In the genomic region with DNA sequence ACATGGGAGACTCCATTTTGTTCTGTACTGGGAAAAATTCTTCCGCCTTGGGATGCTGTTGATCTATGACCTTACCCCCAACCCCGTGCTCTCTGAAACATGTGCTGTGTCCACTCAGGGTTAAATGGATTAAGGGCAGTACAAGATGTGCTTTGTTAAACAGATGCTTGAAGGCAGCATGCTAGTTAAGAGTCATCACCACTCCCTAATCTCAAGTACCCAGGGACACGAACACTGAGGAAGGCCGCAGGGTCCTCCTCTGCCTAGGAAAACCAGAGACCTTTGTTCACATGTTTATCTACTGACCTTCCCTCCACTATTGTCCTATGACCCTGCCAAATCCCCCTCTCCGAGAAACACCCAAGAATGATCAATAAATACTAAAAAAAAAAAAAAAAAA, we compare ENCODE assay signal across 6 cellular contexts. TPM values are rescaled to one million over a fixed set of nuclear protein-coding genes. Genes with fewer than 3 reads are reported as not detected.
DNase-seq lines count a peak whose midpoint lies in the region; ATAC-seq, FAIRE-seq and TF ChIP-seq lines count a peak whose summit lies in the region.
"Not testable (repeated sequence)": the region's sequence is repeated elsewhere in the genome, so short reads cannot be mapped to it uniquely, and the experiment has no call there.

No MANE protein-coding gene starts in this region.

- H3K4me1 ChIP-seq in K562 (replicated peaks in 1 of 2; ENCODE audit: control insufficient read depth in 2 of 2, insufficient read depth in 2 of 2, low read length in 2 of 2) (peaks cover 9 to 24% of the 10 kb centered on the region in 2 experiments; a peak in 4 of 5 replicates), right cardiac atrium (ENCODE audit: control insufficient read depth, insufficient read depth, low read length) (peaks cover 13% of the 10 kb centered on the region), gastrocnemius medialis (peaks cover 34 to 62% of the 10 kb centered on the region in 2 donors)

- WGBS in K562 (ENCODE audit: insufficient coverage, low coverage, missing lambda C conversion rate) = 75% methylated on average over 4 of the region's 5 CpGs
- 71% methylated on average over 5 of the region's 5 CpGs for WGBS in right cardiac atrium

- H2AFZ ChIP-seq in K562 (ENCODE audit: low read depth, low read length) = not testable (repeated sequence)

- DNase-seq in WTC11 (ENCODE audit: low spot score); K562 (ENCODE audit: extremely low read depth in 1 of 4, low spot score in 3 of 4); right cardiac atrium; natural killer cell; gastrocnemius medialis: not testable (repeated sequence)
- peak; percentile 55 for DNase-seq in foreskin melanocyte

- H3K27me3 Mint-ChIP-seq in WTC11 (ENCODE audit: low read depth); natural killer cell (ENCODE audit: low read depth in 2 of 2): not testable (repeated sequence)

- intact Hi-C loops in K562 (cut with micrococcal nuclease); right cardiac atrium (cut with DNase I); natural killer cell (cut with micrococcal nuclease); gastrocnemius medialis (cut with DNase I; ENCODE audit: low total_unique reads): not testable (repeated sequence)

- peaks cover 35% of the 10 kb centered on the region for H3K36me3 Mint-ChIP-seq in WTC11
- not testable (repeated sequence) for H3K36me3 Mint-ChIP-seq in natural killer cell

- H3K27ac ChIP-seq in K562 (ENCODE audit: extremely low read depth, low read depth, low read length) = not testable (repeated sequence)
- H3K27ac ChIP-seq in right cardiac atrium (ENCODE audit: low read length) (peak overlapping the region; percentile 82), gastrocnemius medialis (peak overlapping the region in 3 of 4 donors; percentile 70 to 87 (median 81))

- not testable (repeated sequence) for TF ChIP-seq EP300 in K562 (IDR thresholded peaks at IDR 0.05; ENCODE audit: low read length)

- BruUV-seq in K562 (replicated peaks; lab: Mats Ljungman, UMichigan) = TSS peak; percentile 7

- not testable (repeated sequence) for TF ChIP-seq RAD21 in K562 (CRISPR knock-in tag; conservative IDR thresholded peaks at IDR 0.05 in 1 of 2, IDR thresholded peaks at IDR 0.05 in 1 of 2)

- H3K27me3 ChIP-seq in K562 (ENCODE audit: control insufficient read depth in 2 of 2, insufficient read depth in 2 of 2, low read length in 2 of 2); right cardiac atrium (ENCODE audit: control insufficient read depth, insufficient read depth); gastrocnemius medialis: not testable (repeated sequence)

- TF ChIP-seq CTCF in WTC11 (IDR thresholded peaks at IDR 0.05); K562 (IDR thresholded peaks at IDR 0.05 in 2 of 3, conservative IDR thresholded peaks at IDR 0.05 in 1 of 3; ENCODE audit: insufficient read depth in 2 of 3, low read depth in 1 of 3, low read length in 3 of 3); natural killer cell (IDR thresholded peaks at IDR 0.05); gastrocnemius medialis (IDR thresholded peaks at IDR 0.05 in 4 of 5, conservative IDR thresholded peaks at IDR 0.05 in 1 of 5): not testable (repeated sequence)

- H3K27ac Mint-ChIP-seq in WTC11 (peak overlapping the region; percentile 45; the same call in 1 of the 2 replicates), natural killer cell (peak overlapping the region; percentile 45 to 84)

- H3K36me3 ChIP-seq in K562 (ENCODE audit: control insufficient read depth, insufficient read depth, low read length) = peaks cover 51% of the 10 kb centered on the region
- not testable (repeated sequence) for H3K36me3 ChIP-seq in gastrocnemius medialis

- H3K9me3 ChIP-seq in K562 (replicated peaks; ENCODE audit: control insufficient read depth, insufficient read depth, low read depth, low read length); right cardiac atrium (ENCODE audit: control insufficient read depth, low read length); gastrocnemius medialis: not testable (repeated sequence)

- H3K4me3 Mint-ChIP-seq in WTC11, natural killer cell: not testable (repeated sequence)

- CTCF ChIA-PET in WTC11 (lab: Charles Lee); K562 (lab: Yijun Ruan, JAX; ENCODE audit: low intra/inter-chr PET ratio): not testable (repeated sequence)

- peaks cover 20% of the 10 kb centered on the region for H3K9me3 Mint-ChIP-seq in WTC11
- H3K9me3 Mint-ChIP-seq in natural killer cell = not testable (repeated sequence)

- ATAC-seq in WTC11, K562, right cardiac atrium, natural killer cell, gastrocnemius medialis: not testable (repeated sequence)

- not testable (repeated sequence) for H3K4me2 ChIP-seq in K562 (ENCODE audit: insufficient read depth, low read length)

- not testable (repeated sequence) for FAIRE-seq in K562 (lab: Jason Lieb, UNC)

- not testable (repeated sequence) for H3K9ac ChIP-seq in K562 (ENCODE audit: insufficient read depth in 1 of 2, low read depth in 2 of 2, low read length in 2 of 2)

- H3K79me2 ChIP-seq in K562 (ENCODE audit: control insufficient read depth, insufficient read depth, low read length) = peaks cover 91% of the 10 kb centered on the region

- peaks cover 16% of the 10 kb centered on the region for H3K9me1 ChIP-seq in K562 (ENCODE audit: control insufficient read depth, insufficient read depth, low read length)

- H3K4me1 Mint-ChIP-seq in WTC11 = not testable (repeated sequence)
- H3K4me1 Mint-ChIP-seq in natural killer cell = peaks cover 82 to 87% of the 10 kb centered on the region in 2 donors

- in situ Hi-C loops in K562 (cut with MboI) = not testable (repeated sequence)
- in situ Hi-C loops in gastrocnemius medialis (cut with MboI; ENCODE audit: low sequenced_read_pairs in 4 of 4) = loop anchor here in 1 of 4 donors (25.0 kb wide), 1 partner anchor 111 kb away; a partner anchor contains a TSS

- not testable (repeated sequence) for H3K4me3 ChIP-seq in K562; right cardiac atrium (ENCODE audit: low read length); gastrocnemius medialis

- H4K20me1 ChIP-seq in K562 (replicated peaks; ENCODE audit: control insufficient read depth, insufficient read depth, low read length) = peaks cover 37% of the 10 kb centered on the region

- not testable (repeated sequence) for TF ChIP-seq POLR2A in K562 (conservative IDR thresholded peaks at IDR 0.05); gastrocnemius medialis (IDR thresholded peaks at IDR 0.05)

- POLR2A ChIA-PET in WTC11 (lab: Charles Lee) (interaction anchor here (0.6 kb wide), 1 partner anchor 1141 kb away, joined by 3 read pairs; no protein-coding TSS in a partner anchor), K562 (lab: Yijun Ruan, JAX) (interaction anchor here (0.7 to 45.6 kb wide), 6 partner anchors 1 to 146 kb away, joined by 3 to 1351 read pairs (median 3); a partner anchor contains a TSS)

TF ChIP-seq in K562, 482 proteins besides CTCF, POLR2A, EP300 and RAD21:
- peak; percentile 33; the same call in 1 of the 2 replicates for TF ChIP-seq TCF3 (CRISPR knock-in tag; IDR thresholded peaks at IDR 0.05)
- TF ChIP-seq, protein P1, sequence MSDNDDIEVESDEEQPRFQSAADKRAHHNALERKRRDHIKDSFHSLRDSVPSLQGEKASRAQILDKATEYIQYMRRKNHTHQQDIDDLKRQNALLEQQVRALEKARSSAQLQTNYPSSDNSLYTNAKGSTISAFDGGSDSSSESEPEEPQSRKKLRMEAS (CRISPR knock-in tag; IDR thresholded peaks at IDR 0.05) = peak; percentile 41; the same call in 1 of the 2 replicates
- TF ChIP-seq FOXJ2 (tag; IDR thresholded peaks at IDR 0.05) = 0 out of 2 replicates have a peak, but pooled peaks have one; percentile 41
TF ChIP-seq in K562: peak in this region for 3; not testable (repeated sequence) for 479.

RNA-seq across cellular contexts. Expression of a gene that starts 19.4 kb away (rescaled TPM):
- total RNA-seq in WTC11 (2021) (87.4 to 95.9 TPM (median 91.9 TPM) in 3 replicates), K562 (2014; rRNA removed) (183 and 249 TPM in 2 replicates), K562 (2014; rRNA removed; fragmentation: Illumina TruSeq; extraction: Trizol) (319 and 370 TPM in 2 replicates), K562 (2015; rRNA removed; fragmentation: Illumina TruSeq; extraction: Trizol) (283 and 289 TPM in 2 replicates), K562 (2021) (464 and 475 TPM in 2 replicates), right cardiac atrium (100 to 1,000 TPM; 116 to 126 (median 123) TPM), natural killer cell (100 to 1,000 TPM; 189 to 246 (median 214) TPM), gastrocnemius medialis (10 to 100 TPM; 39.8 to 79.5 (median 57.2) TPM)
- 220 and 305 TPM in 2 replicates for total RNA-seq in K562 (2011; cell fraction: chromatin; rRNA removed; ENCODE audit: low replicate concordance)
- total RNA-seq in K562 (2011; cell fraction: nucleolus; rRNA removed) = 68.7 and 81.2 TPM in 2 replicates
- total RNA-seq in K562 (2011; cell fraction: nucleoplasm; rRNA removed) = 142 and 210 TPM in 2 replicates
- polyA plus RNA-seq in K562 (2011; rRNA removed) (381 and 575 TPM in 2 replicates), K562 (2014; fragmentation: Illumina TruSeq; extraction: Trizol) (260 and 350 TPM in 2 replicates), K562 (2014; fragmentation: Nextera tagmentation; extraction: Ambion mirVana) (10 to 100 TPM; 46.3 to 51.4 TPM), K562 (2014; rRNA removed) (146 and 212 TPM in 2 replicates), right cardiac atrium (14.8 TPM)
- polyA plus RNA-seq in K562 (2011; cell fraction: cytosol; rRNA removed) = 168 and 240 TPM in 2 replicates
- polyA plus RNA-seq in K562 (2011; cell fraction: nucleus; rRNA removed) = 236 and 309 TPM in 2 replicates
- polyA plus RNA-seq in K562 (2012) = 233 and 368 TPM in 2 replicates
- polyA minus RNA-seq in K562 (2011; rRNA and poly(A)+ RNA removed) = 295 and 429 TPM in 2 replicates
- polyA minus RNA-seq in K562 (2011; cell fraction: cytosol; rRNA and poly(A)+ RNA removed) = 100 and 114 TPM in 2 replicates
- 36.5 and 66.6 TPM in 2 replicates for polyA minus RNA-seq in K562 (2011; cell fraction: nucleus; rRNA and poly(A)+ RNA removed)
